ENCODE assay signal across 8 cellular contexts in the genomic region with DNA sequence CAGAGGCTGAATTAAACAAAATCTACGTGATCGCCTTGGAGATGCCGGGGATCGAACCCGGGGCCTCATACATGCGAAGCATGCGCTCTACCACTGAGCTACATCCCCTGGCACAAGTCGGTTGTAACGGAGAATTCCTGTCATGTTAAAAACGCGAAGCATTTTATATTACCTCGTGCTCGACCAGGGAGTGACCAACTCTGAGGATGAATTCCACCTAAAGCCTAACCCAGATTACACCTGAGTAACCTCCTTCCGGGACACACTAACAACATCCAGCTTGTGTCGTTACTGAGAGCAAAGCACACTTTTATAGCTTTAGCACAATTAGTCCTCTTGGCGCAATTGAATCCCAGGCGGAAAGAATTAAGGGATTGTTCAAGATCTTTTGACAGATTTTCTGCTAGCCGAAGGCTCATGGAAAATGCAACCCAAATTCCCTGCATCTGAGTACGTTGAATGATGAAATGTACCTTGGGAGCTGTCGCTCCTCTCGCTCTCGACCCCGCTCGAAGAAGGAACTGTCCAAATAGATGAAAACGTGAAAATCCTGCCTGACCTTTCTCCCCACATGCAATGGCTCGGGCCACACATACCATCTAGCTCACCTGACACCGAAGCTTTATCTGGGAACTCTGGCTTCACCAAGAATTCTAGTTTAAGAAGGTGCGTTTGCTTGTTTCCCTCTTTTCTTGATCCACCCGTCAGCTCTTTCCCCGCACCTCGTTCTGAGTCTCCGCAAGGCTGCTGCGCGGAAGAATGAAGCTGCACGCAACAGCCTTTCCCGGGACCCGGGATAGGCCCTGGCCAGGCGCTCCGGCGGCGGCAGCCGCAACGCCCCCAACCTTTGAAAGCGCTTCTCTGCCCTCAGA.
DNase-seq lines count a peak whose midpoint lies in the region; ATAC-seq and TF ChIP-seq lines count a peak whose summit lies in the region.

No MANE protein-coding gene starts in this region.

- H3K27me3 ChIP-seq in upper lobe of right lung = peaks cover 53% of the 10 kb centered on the region

- no peak for TF ChIP-seq EP300 in Ishikawa (IDR thresholded peaks at IDR 0.05; ENCODE audit: borderline replicate concordance)

- no peak overlapping the region for H3K4me3 ChIP-seq in upper lobe of right lung

- no peaks in the 10 kb centered on the region for H3K36me3 ChIP-seq in upper lobe of right lung

- H3K4me1 ChIP-seq in upper lobe of right lung = peaks cover 7% of the 10 kb centered on the region

- intact Hi-C loops in upper lobe of right lung (cut with DNase I) = no loop called here

- DNase-seq in EL = peak; percentile 78
- peak; percentile 92 for DNase-seq in cerebellar cortex (ENCODE audit: low spot score)
- peak; percentile 52 for DNase-seq in myocyte (ENCODE audit: low read depth)
- no peak for DNase-seq in upper lobe of right lung
- DNase-seq in GF-D8 (lab: John Stamatoyannopoulos, UW) = no peak

- ATAC-seq in SK-N-SH treated with all-trans-retinoic acid at 6 μM for 48 hours = peak; percentile 93
- ATAC-seq in upper lobe of right lung = peak; percentile 31
- ATAC-seq in GM21526 (IDR thresholded peaks at IDR 0.05; ENCODE audit: low FRiP score, unreplicated experiment) = no peak

- TF ChIP-seq CTCF in upper lobe of right lung (IDR thresholded peaks at IDR 0.05) = no peak

- TF ChIP-seq RAD21 in Ishikawa (IDR thresholded peaks at IDR 0.05; ENCODE audit: low read depth) = no peak

- no peaks in the 10 kb centered on the region for H3K9me3 ChIP-seq in upper lobe of right lung

- no peak overlapping the region for H3K27ac ChIP-seq in upper lobe of right lung

TF ChIP-seq in Ishikawa, 13 proteins besides CTCF, POLR2A, EP300 and RAD21:
- TF ChIP-seq, protein P1, sequence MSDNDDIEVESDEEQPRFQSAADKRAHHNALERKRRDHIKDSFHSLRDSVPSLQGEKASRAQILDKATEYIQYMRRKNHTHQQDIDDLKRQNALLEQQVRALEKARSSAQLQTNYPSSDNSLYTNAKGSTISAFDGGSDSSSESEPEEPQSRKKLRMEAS (IDR thresholded peaks at IDR 0.05) = peak; percentile 83
- TF ChIP-seq ZBTB7A (IDR thresholded peaks at IDR 0.05; ENCODE audit: low read depth) = no peak
- TF ChIP-seq FOXM1 (IDR thresholded peaks at IDR 0.05; ENCODE audit: borderline replicate concordance, low read depth) = no peak
- 0 out of 2 replicates have a peak, but pooled peaks have one; percentile 16 for TF ChIP-seq NFIC (IDR thresholded peaks at IDR 0.05)
- TF ChIP-seq CREB1 (IDR thresholded peaks at IDR 0.05; ENCODE audit: low read depth) = peak; percentile 43
- TF ChIP-seq, protein P2, sequence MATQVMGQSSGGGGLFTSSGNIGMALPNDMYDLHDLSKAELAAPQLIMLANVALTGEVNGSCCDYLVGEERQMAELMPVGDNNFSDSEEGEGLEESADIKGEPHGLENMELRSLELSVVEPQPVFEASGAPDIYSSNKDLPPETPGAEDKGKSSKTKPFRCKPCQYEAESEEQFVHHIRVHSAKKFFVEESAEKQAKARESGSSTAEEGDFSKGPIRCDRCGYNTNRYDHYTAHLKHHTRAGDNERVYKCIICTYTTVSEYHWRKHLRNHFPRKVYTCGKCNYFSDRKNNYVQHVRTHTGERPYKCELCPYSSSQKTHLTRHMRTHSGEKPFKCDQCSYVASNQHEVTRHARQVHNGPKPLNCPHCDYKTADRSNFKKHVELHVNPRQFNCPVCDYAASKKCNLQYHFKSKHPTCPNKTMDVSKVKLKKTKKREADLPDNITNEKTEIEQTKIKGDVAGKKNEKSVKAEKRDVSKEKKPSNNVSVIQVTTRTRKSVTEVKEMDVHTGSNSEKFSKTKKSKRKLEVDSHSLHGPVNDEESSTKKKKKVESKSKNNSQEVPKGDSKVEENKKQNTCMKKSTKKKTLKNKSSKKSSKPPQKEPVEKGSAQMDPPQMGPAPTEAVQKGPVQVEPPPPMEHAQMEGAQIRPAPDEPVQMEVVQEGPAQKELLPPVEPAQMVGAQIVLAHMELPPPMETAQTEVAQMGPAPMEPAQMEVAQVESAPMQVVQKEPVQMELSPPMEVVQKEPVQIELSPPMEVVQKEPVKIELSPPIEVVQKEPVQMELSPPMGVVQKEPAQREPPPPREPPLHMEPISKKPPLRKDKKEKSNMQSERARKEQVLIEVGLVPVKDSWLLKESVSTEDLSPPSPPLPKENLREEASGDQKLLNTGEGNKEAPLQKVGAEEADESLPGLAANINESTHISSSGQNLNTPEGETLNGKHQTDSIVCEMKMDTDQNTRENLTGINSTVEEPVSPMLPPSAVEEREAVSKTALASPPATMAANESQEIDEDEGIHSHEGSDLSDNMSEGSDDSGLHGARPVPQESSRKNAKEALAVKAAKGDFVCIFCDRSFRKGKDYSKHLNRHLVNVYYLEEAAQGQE (IDR thresholded peaks at IDR 0.05; ENCODE audit: low read depth) = peak; percentile 61
- TF ChIP-seq CEBPB (IDR thresholded peaks at IDR 0.05) = no peak
- no peak for TF ChIP-seq TAF1 (IDR thresholded peaks at IDR 0.05; ENCODE audit: low read depth)
- 0 out of 2 replicates have a peak, but pooled peaks have one; percentile 46 for TF ChIP-seq TCF12 (IDR thresholded peaks at IDR 0.05; ENCODE audit: low read depth)
- peak; percentile 41; the same call in 1 of the 2 replicates for TF ChIP-seq YY1 (IDR thresholded peaks at IDR 0.05; ENCODE audit: low read depth)
- TF ChIP-seq, protein P3, sequence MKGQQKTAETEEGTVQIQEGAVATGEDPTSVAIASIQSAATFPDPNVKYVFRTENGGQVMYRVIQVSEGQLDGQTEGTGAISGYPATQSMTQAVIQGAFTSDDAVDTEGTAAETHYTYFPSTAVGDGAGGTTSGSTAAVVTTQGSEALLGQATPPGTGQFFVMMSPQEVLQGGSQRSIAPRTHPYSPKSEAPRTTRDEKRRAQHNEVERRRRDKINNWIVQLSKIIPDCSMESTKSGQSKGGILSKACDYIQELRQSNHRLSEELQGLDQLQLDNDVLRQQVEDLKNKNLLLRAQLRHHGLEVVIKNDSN (IDR thresholded peaks at IDR 0.05) = no peak
- TF ChIP-seq TEAD4 (IDR thresholded peaks at IDR 0.05) = peak; percentile 92
TF ChIP-seq in Ishikawa: peak in this region for 7.

TF ChIP-seq in SK-N-SH treated with all-trans-retinoic acid at 6 μM for 48 hours, 23 proteins besides CTCF, POLR2A, EP300 and RAD21:
- TF ChIP-seq, protein P4, sequence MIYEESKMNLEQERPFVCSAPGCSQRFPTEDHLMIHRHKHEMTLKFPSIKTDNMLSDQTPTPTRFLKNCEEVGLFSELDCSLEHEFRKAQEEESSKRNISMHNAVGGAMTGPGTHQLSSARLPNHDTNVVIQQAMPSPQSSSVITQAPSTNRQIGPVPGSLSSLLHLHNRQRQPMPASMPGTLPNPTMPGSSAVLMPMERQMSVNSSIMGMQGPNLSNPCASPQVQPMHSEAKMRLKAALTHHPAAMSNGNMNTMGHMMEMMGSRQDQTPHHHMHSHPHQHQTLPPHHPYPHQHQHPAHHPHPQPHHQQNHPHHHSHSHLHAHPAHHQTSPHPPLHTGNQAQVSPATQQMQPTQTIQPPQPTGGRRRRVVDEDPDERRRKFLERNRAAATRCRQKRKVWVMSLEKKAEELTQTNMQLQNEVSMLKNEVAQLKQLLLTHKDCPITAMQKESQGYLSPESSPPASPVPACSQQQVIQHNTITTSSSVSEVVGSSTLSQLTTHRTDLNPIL (CRISPR knock-in tag; IDR thresholded peaks at IDR 0.05; ENCODE audit: low read depth) = no peak
- TF ChIP-seq, protein P5, sequence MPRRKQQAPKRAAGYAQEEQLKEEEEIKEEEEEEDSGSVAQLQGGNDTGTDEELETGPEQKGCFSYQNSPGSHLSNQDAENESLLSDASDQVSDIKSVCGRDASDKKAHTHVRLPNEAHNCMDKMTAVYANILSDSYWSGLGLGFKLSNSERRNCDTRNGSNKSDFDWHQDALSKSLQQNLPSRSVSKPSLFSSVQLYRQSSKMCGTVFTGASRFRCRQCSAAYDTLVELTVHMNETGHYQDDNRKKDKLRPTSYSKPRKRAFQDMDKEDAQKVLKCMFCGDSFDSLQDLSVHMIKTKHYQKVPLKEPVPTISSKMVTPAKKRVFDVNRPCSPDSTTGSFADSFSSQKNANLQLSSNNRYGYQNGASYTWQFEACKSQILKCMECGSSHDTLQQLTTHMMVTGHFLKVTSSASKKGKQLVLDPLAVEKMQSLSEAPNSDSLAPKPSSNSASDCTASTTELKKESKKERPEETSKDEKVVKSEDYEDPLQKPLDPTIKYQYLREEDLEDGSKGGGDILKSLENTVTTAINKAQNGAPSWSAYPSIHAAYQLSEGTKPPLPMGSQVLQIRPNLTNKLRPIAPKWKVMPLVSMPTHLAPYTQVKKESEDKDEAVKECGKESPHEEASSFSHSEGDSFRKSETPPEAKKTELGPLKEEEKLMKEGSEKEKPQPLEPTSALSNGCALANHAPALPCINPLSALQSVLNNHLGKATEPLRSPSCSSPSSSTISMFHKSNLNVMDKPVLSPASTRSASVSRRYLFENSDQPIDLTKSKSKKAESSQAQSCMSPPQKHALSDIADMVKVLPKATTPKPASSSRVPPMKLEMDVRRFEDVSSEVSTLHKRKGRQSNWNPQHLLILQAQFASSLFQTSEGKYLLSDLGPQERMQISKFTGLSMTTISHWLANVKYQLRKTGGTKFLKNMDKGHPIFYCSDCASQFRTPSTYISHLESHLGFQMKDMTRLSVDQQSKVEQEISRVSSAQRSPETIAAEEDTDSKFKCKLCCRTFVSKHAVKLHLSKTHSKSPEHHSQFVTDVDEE (CRISPR knock-in tag; IDR thresholded peaks at IDR 0.05) = no peak
- TF ChIP-seq, protein P6, sequence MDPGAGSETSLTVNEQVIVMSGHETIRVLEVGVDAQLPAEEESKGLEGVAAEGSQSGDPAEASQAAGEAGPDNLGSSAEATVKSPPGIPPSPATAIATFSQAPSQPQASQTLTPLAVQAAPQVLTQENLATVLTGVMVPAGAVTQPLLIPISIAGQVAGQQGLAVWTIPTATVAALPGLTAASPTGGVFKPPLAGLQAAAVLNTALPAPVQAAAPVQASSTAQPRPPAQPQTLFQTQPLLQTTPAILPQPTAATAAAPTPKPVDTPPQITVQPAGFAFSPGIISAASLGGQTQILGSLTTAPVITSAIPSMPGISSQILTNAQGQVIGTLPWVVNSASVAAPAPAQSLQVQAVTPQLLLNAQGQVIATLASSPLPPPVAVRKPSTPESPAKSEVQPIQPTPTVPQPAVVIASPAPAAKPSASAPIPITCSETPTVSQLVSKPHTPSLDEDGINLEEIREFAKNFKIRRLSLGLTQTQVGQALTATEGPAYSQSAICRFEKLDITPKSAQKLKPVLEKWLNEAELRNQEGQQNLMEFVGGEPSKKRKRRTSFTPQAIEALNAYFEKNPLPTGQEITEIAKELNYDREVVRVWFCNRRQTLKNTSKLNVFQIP (CRISPR knock-in tag; IDR thresholded peaks at IDR 0.05; ENCODE audit: borderline replicate concordance, low read depth) = peak; percentile 79; the same call in 1 of the 2 replicates
TF ChIP-seq in SK-N-SH treated with all-trans-retinoic acid at 6 μM for 48 hours: peak in this region for 1.

Comparison
In these comparisons a context has a peak if more than half of its experiments do, and no peak if none do; other contexts are left out.
1. DNase-seq: peak in EL (single experiment), cerebellar cortex (single experiment) and myocyte (single experiment); none in upper lobe of right lung (single experiment) and GF-D8 (single experiment).